ENCODE assay signal across 8 cellular contexts in the genomic region with DNA sequence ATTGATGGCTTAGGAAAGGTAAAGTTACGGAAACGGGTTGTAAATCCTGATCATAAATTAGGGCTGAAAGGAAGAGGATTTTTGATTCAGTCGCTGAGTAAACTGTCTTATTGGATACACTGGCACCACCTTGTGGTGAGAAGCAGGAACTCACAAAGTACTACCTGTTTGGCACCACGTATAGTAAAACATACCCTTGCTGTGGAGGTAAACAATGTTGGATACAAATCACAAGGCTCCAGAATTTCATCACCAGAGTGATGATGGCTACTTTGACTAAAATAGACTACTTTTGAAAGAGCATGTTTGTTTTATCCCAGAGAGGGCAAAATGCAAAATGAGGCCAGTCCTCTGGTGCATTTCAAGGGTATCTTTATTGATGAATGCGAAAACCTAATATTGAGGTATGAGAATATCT.
DNase-seq lines count a peak whose midpoint lies in the region; ATAC-seq, FAIRE-seq and TF ChIP-seq lines count a peak whose summit lies in the region.

No MANE protein-coding gene starts in this region.

- H3K27ac Mint-ChIP-seq in neural crest cell (ENCODE audit: unreplicated experiment), result no peak overlapping the region

- H3K4me3 ChIP-seq in WERI-Rb-1 (ENCODE audit: low read depth, low read length) (no peak overlapping the region), fibroblast of mammary gland (ENCODE audit: control insufficient read depth, low read depth, low read length) (no peak overlapping the region)

- TF ChIP-seq CTCF in WERI-Rb-1 (IDR thresholded peaks at IDR 0.05; ENCODE audit: low read depth, low read length) (peak; percentile 74), fibroblast of mammary gland (conservative IDR thresholded peaks at IDR 0.05; ENCODE audit: control insufficient read depth, insufficient read depth, low read depth, low read length) (peak; percentile 85), neural crest cell (conservative IDR thresholded peaks at IDR 0.05) (peak; percentile 94)

- H3K27ac ChIP-seq in WERI-Rb-1, result no peak overlapping the region

- no peak overlapping the region for H3K4me3 Mint-ChIP-seq in neural crest cell

- peak; percentile 88 for ATAC-seq in HG03159 (IDR thresholded peaks at IDR 0.05; ENCODE audit: unreplicated experiment)

- FAIRE-seq in GM19239 (lab: Jason Lieb, UNC), result peak; percentile 97

- no peaks in the 10 kb centered on the region for H3K9me3 Mint-ChIP-seq in neural crest cell

- H3K36me3 ChIP-seq in WERI-Rb-1, result no peaks in the 10 kb centered on the region

- no peaks in the 10 kb centered on the region for H3K36me3 Mint-ChIP-seq in neural crest cell (ENCODE audit: low read depth)

- H3K4me1 Mint-ChIP-seq in neural crest cell, result peaks cover 10% of the 10 kb centered on the region

- no peaks in the 10 kb centered on the region for H3K27me3 Mint-ChIP-seq in neural crest cell (ENCODE audit: low read depth)

- peak; percentile 60 for DNase-seq in D341Med (ENCODE audit: low spot score)
- peak; percentile 27 for DNase-seq in GM19239 (ENCODE audit: insufficient read length, low spot score)
- peak; percentile 46 for DNase-seq in NCI-H2107 treated with DMSO at 0.1 percent for 48 hours (lab: John Stamatoyannopoulos, UW; ENCODE audit: unreplicated experiment)
- peak; percentile 40 for DNase-seq in WERI-Rb-1
- peak; percentile 56 for DNase-seq in fibroblast of mammary gland (ENCODE audit: low read depth)
- DNase-seq in neural crest cell (ENCODE audit: low read depth, low spot score), result peak; percentile 38
- DNase-seq in OCI-M2 (lab: John Stamatoyannopoulos, UW; ENCODE audit: unreplicated experiment), result no peak

- no peaks in the 10 kb centered on the region for H3K9me3 ChIP-seq in WERI-Rb-1 (ENCODE audit: severe bottlenecking)

- H3K27me3 ChIP-seq in WERI-Rb-1 (ENCODE audit: insufficient read depth, low read depth, severe bottlenecking), result peaks cover 55% of the 10 kb centered on the region
